Comparison of ENCODE assay signal across 38 cellular contexts in genomic region chr7:71942115-71942514, GRCh38.
"Had no signal": no experiment of that assay in that cellular context is flagged by ENCODE, and none has a peak within 500 bp of the region (broad histone marks: within the 10 kb centered on the region; RNA-seq: fewer than 3 reads in every experiment).

No MANE protein-coding gene starts in this region.

- H3K9me3 ChIP-seq: ascending aorta had no signal

- H3K4me3 ChIP-seq: ascending aorta, cardiac muscle cell had no signal

- ATAC-seq: activated CD8-positive, alpha-beta T cell treated with anti-CD3 and anti-CD28 coated beads for 36 hours; activated T-cell treated with anti-CD3 and anti-CD28 coated beads, Interleukin-2, amount 50 U/mL, for 4 hours; activated T-cell treated with anti-CD3 and anti-CD28 coated beads, Interleukin-2, amount 50 U/mL, for 72 hours; activated T-helper 17 cell treated with anti-CD3 and anti-CD28 coated beads, Interleukin-2, amount 50 U/mL, for 72 hours had no signal

- DNase-seq: activated B cell treated with CpG ODN at 0.5 μM for 24 hours; activated CD4-positive, alpha-beta memory T cell treated with anti-CD3 and anti-CD28 coated beads for 36 hours; activated CD4-positive, alpha-beta T cell treated with anti-CD3 and anti-CD28 coated beads for 4 hours; activated CD4-positive, alpha-beta T cell treated with anti-CD3 and anti-CD28 coated beads, Interleukin-2, amount 10 ng/mL, durations not matched to agents 24 days and 14 days; activated CD4-positive, alpha-beta T cell treated with anti-CD3 and anti-CD28 coated beads, Interleukin-2, amount 50 U/mL, for 1 hour; activated CD4-positive, alpha-beta T cell treated with anti-CD3 and anti-CD28 coated beads, Interleukin-2, amount 50 U/mL, for 4 hours; activated CD4-positive, CD25-positive, alpha-beta regulatory T cell treated with anti-CD3 and anti-CD28 coated beads, Interleukin-2, amount 50 U/mL, for 72 hours; activated CD8-positive, alpha-beta memory T cell treated with anti-CD3 and anti-CD28 coated beads, Interleukin-2, amount 50 U/mL, for 4 hours; activated CD8-positive, alpha-beta T cell treated with anti-CD3 and anti-CD28 coated beads for 36 hours; activated effector memory CD4-positive, alpha-beta T cell treated with Interleukin-2 at 50 U/mL for 16 hours; activated gamma-delta T cell; activated naive CD4-positive, alpha-beta T cell treated with anti-CD3 and anti-CD28 coated beads, Interleukin-2, amount 10 ng/mL, durations not matched to agents 7 days and 5 days; activated naive CD4-positive, alpha-beta T cell treated with Interleukin-2 at 50 U/mL for 16 hours; activated T-cell treated with anti-CD3 and anti-CD28 coated beads for 4 hours; activated T-cell treated with anti-CD3 and anti-CD28 coated beads, Interleukin-2, amount 50 U/mL, for 1 hour; activated T-cell treated with anti-CD3 and anti-CD28 coated beads, Interleukin-2, amount 50 U/mL, for 4 hours; activated T-cell treated with anti-CD3 and anti-CD28 coated beads, Interleukin-2, amount 50 U/mL, for 72 hours; amygdala; anterior cingulate cortex; caudate nucleus; cerebellar nuclear complex; SW 1271; T-helper 1 cell; T-helper 2 cell; T-helper 9 cell had no signal

- FAIRE-seq: bronchial epithelial cell, TTC549 had no signal

- H3K27ac Mint-ChIP-seq: activated B cell treated with CpG ODN at 0.5 μM for 24 hours; activated CD4-positive, alpha-beta memory T cell treated with anti-CD3 and anti-CD28 coated beads for 36 hours; activated CD4-positive, alpha-beta T cell treated with anti-CD3 and anti-CD28 coated beads, Interleukin-2, amount 10 ng/mL, durations not matched to agents 24 days and 14 days; activated CD8-positive, alpha-beta T cell treated with anti-CD3 and anti-CD28 coated beads for 36 hours; activated naive CD4-positive, alpha-beta T cell treated with anti-CD3 and anti-CD28 coated beads, Interleukin-2, amount 10 ng/mL, durations not matched to agents 7 days and 5 days; activated naive CD4-positive, alpha-beta T cell treated with anti-CD3 and anti-CD28 coated beads, Interleukin-2, amount 50 U/mL, for 24 hours; activated naive CD8-positive, alpha-beta T cell; activated T-cell treated with anti-CD3 and anti-CD28 coated beads, Interleukin-2, amount 50 U/mL, for 72 hours; activated T-helper 1 cell treated with anti-CD3 and anti-CD28 coated beads, Interleukin-12 subunit alpha, Interleukin-12 subunit beta, Interleukin-2, Interleukin-4 antibody, amounts not matched to agents 30 ng/mL and 10 ng/mL and 1 ng/mL, durations not matched to agents 14 hours and 24 hours and 36 hours; activated T-helper 17 cell treated with anti-CD3 and anti-CD28 coated beads, Interleukin-2, amount 50 U/mL, for 72 hours; brain; T-helper 1 cell treated with Interleukin-12 subunit alpha and Interleukin-12 subunit beta and Interleukin-4 antibody, amounts not matched to agents 30 μg/mL and 1 μg/mL, for 36 hours; T-helper 2 cell treated with Interferon-gamma antibody and Interleukin-4, amounts not matched to agents 5 μg/mL and 100 μg/mL, for 36 hours had no signal

- H3K4me3 Mint-ChIP-seq: activated B cell treated with CpG ODN at 0.5 μM for 24 hours; activated CD4-positive, alpha-beta memory T cell treated with anti-CD3 and anti-CD28 coated beads for 36 hours; activated CD4-positive, alpha-beta T cell treated with anti-CD3 and anti-CD28 coated beads, Interleukin-2, amount 10 ng/mL, durations not matched to agents 24 days and 14 days; activated CD8-positive, alpha-beta T cell treated with anti-CD3 and anti-CD28 coated beads for 36 hours; activated naive CD4-positive, alpha-beta T cell treated with anti-CD3 and anti-CD28 coated beads, Interleukin-2, amount 10 ng/mL, durations not matched to agents 7 days and 5 days; activated naive CD4-positive, alpha-beta T cell treated with anti-CD3 and anti-CD28 coated beads, Interleukin-2, amount 50 U/mL, for 24 hours; activated naive CD8-positive, alpha-beta T cell; activated T-cell treated with anti-CD3 and anti-CD28 coated beads, Interleukin-2, amount 50 U/mL, for 4 hours; activated T-cell treated with anti-CD3 and anti-CD28 coated beads, Interleukin-2, amount 50 U/mL, for 72 hours; activated T-helper 1 cell treated with anti-CD3 and anti-CD28 coated beads, Interleukin-12 subunit alpha, Interleukin-12 subunit beta, Interleukin-2, Interleukin-4 antibody, amounts not matched to agents 30 ng/mL and 10 ng/mL and 1 ng/mL, durations not matched to agents 14 hours and 24 hours and 36 hours; activated T-helper 17 cell treated with anti-CD3 and anti-CD28 coated beads, Interleukin-2, amount 50 U/mL, for 72 hours; brain; central memory CD8-positive, alpha-beta T cell; T-helper 1 cell treated with Interleukin-12 subunit alpha and Interleukin-12 subunit beta and Interleukin-4 antibody, amounts not matched to agents 30 μg/mL and 1 μg/mL, for 36 hours; T-helper 2 cell treated with Interferon-gamma antibody and Interleukin-4, amounts not matched to agents 5 μg/mL and 100 μg/mL, for 36 hours had no signal

- H3K27ac ChIP-seq: ascending aorta, cardiac muscle cell, VCaP had no signal

- H3K9me3 Mint-ChIP-seq: activated B cell treated with CpG ODN at 0.5 μM for 24 hours; activated CD8-positive, alpha-beta T cell treated with anti-CD3 and anti-CD28 coated beads for 36 hours; activated naive CD4-positive, alpha-beta T cell treated with anti-CD3 and anti-CD28 coated beads, Interleukin-2, amount 50 U/mL, for 24 hours; central memory CD8-positive, alpha-beta T cell had no signal

- H3K27me3 ChIP-seq: ascending aorta, cardiac muscle cell had no signal

- H3K36me3 Mint-ChIP-seq: activated CD4-positive, alpha-beta memory T cell treated with anti-CD3 and anti-CD28 coated beads for 36 hours; activated naive CD4-positive, alpha-beta T cell treated with anti-CD3 and anti-CD28 coated beads, Interleukin-2, amount 10 ng/mL, durations not matched to agents 7 days and 5 days; activated naive CD4-positive, alpha-beta T cell treated with anti-CD3 and anti-CD28 coated beads, Interleukin-2, amount 50 U/mL, for 24 hours; activated naive CD8-positive, alpha-beta T cell; brain had no signal

- H3K4me1 ChIP-seq: ascending aorta had no signal

- H3K27me3 Mint-ChIP-seq: activated B cell treated with CpG ODN at 0.5 μM for 24 hours; activated CD4-positive, alpha-beta memory T cell treated with anti-CD3 and anti-CD28 coated beads for 36 hours; activated CD4-positive, alpha-beta T cell treated with anti-CD3 and anti-CD28 coated beads, Interleukin-2, amount 10 ng/mL, durations not matched to agents 24 days and 14 days; activated CD8-positive, alpha-beta T cell treated with anti-CD3 and anti-CD28 coated beads for 36 hours; activated naive CD4-positive, alpha-beta T cell treated with anti-CD3 and anti-CD28 coated beads, Interleukin-2, amount 10 ng/mL, durations not matched to agents 7 days and 5 days; activated naive CD4-positive, alpha-beta T cell treated with anti-CD3 and anti-CD28 coated beads, Interleukin-2, amount 50 U/mL, for 24 hours; activated naive CD8-positive, alpha-beta T cell; activated T-helper 17 cell treated with anti-CD3 and anti-CD28 coated beads, Interleukin-2, amount 50 U/mL, for 72 hours; brain; central memory CD8-positive, alpha-beta T cell had no signal

- H3K4me1 Mint-ChIP-seq: activated B cell treated with CpG ODN at 0.5 μM for 24 hours; activated CD4-positive, alpha-beta T cell treated with anti-CD3 and anti-CD28 coated beads, Interleukin-2, amount 10 ng/mL, durations not matched to agents 24 days and 14 days; activated naive CD4-positive, alpha-beta T cell treated with anti-CD3 and anti-CD28 coated beads, Interleukin-2, amount 10 ng/mL, durations not matched to agents 7 days and 5 days; activated naive CD4-positive, alpha-beta T cell treated with anti-CD3 and anti-CD28 coated beads, Interleukin-2, amount 50 U/mL, for 24 hours; activated T-helper 17 cell treated with anti-CD3 and anti-CD28 coated beads, Interleukin-2, amount 50 U/mL, for 72 hours; brain; central memory CD8-positive, alpha-beta T cell had no signal

- H3K36me3 ChIP-seq: ascending aorta, cardiac muscle cell had no signal
